Comparison of ENCODE assay signal across 8 cellular contexts in genomic region chr9:2014148-2014547, GRCh38. TPM values are rescaled to one million over a fixed set of nuclear protein-coding genes. Genes with fewer than 3 reads are reported as not detected.
DNase-seq lines count a peak whose midpoint lies in the region; ATAC-seq and TF ChIP-seq lines count a peak whose summit lies in the region.

No MANE protein-coding gene starts in this region.

- H3K4me1 Mint-ChIP-seq in T-helper 1 cell treated with Interleukin-12 subunit alpha and Interleukin-12 subunit beta and Interleukin-4 antibody, amounts not matched to agents 30 μg/mL and 1 μg/mL, for 36 hours (ENCODE audit: low read depth), result peaks cover 45% of the 10 kb centered on the region
- H3K4me1 Mint-ChIP-seq in activated T-helper 2 cell treated with anti-CD3 and anti-CD28 coated beads, Interferon-gamma antibody, Interleukin-2, Interleukin-4, amounts not matched to agents 10 μg/mL and 5 μg/mL and 100 μg/mL, durations not matched to agents 14 hours and 24 hours and 36 hours (ENCODE audit: low read depth), result peaks cover 32% of the 10 kb centered on the region

- no peak for TF ChIP-seq CTCF in GM10266 (IDR thresholded peaks at IDR 0.05; ENCODE audit: control insufficient read depth, insufficient read depth, low read depth, missing control alignments)

- H3K9me3 Mint-ChIP-seq in T-helper 1 cell treated with Interleukin-12 subunit alpha and Interleukin-12 subunit beta and Interleukin-4 antibody, amounts not matched to agents 30 μg/mL and 1 μg/mL, for 36 hours, result no peaks in the 10 kb centered on the region
- H3K9me3 Mint-ChIP-seq in activated T-helper 2 cell treated with anti-CD3 and anti-CD28 coated beads, Interferon-gamma antibody, Interleukin-2, Interleukin-4, amounts not matched to agents 10 μg/mL and 5 μg/mL and 100 μg/mL, durations not matched to agents 14 hours and 24 hours and 36 hours, result no peaks in the 10 kb centered on the region

- ATAC-seq in HG03354 (IDR thresholded peaks at IDR 0.05; ENCODE audit: poor library complexity, severe bottlenecking, unreplicated experiment) (no peak), GM18511 (IDR thresholded peaks at IDR 0.05; ENCODE audit: unreplicated experiment) (no peak)

- peaks cover 8% of the 10 kb centered on the region for H3K36me3 Mint-ChIP-seq in T-helper 1 cell treated with Interleukin-12 subunit alpha and Interleukin-12 subunit beta and Interleukin-4 antibody, amounts not matched to agents 30 μg/mL and 1 μg/mL, for 36 hours (ENCODE audit: low read depth)
- H3K36me3 Mint-ChIP-seq in activated T-helper 2 cell treated with anti-CD3 and anti-CD28 coated beads, Interferon-gamma antibody, Interleukin-2, Interleukin-4, amounts not matched to agents 10 μg/mL and 5 μg/mL and 100 μg/mL, durations not matched to agents 14 hours and 24 hours and 36 hours (ENCODE audit: low read depth), result peaks cover 3% of the 10 kb centered on the region

- H3K9me3 ChIP-seq in iPS-18c (ENCODE audit: control insufficient read depth, insufficient read depth, low read length), result peaks cover 2% of the 10 kb centered on the region

- peak overlapping the region; percentile 39 for H3K27ac Mint-ChIP-seq in T-helper 1 cell treated with Interleukin-12 subunit alpha and Interleukin-12 subunit beta and Interleukin-4 antibody, amounts not matched to agents 30 μg/mL and 1 μg/mL, for 36 hours
- H3K27ac Mint-ChIP-seq in activated T-helper 2 cell treated with anti-CD3 and anti-CD28 coated beads, Interferon-gamma antibody, Interleukin-2, Interleukin-4, amounts not matched to agents 10 μg/mL and 5 μg/mL and 100 μg/mL, durations not matched to agents 14 hours and 24 hours and 36 hours, result no peak overlapping the region

- peaks cover 31% of the 10 kb centered on the region for H3K27me3 Mint-ChIP-seq in T-helper 1 cell treated with Interleukin-12 subunit alpha and Interleukin-12 subunit beta and Interleukin-4 antibody, amounts not matched to agents 30 μg/mL and 1 μg/mL, for 36 hours (ENCODE audit: low read depth)
- H3K27me3 Mint-ChIP-seq in activated T-helper 2 cell treated with anti-CD3 and anti-CD28 coated beads, Interferon-gamma antibody, Interleukin-2, Interleukin-4, amounts not matched to agents 10 μg/mL and 5 μg/mL and 100 μg/mL, durations not matched to agents 14 hours and 24 hours and 36 hours (ENCODE audit: low read depth), result peaks cover 9% of the 10 kb centered on the region

- no peak for DNase-seq in T-helper 1 cell
- DNase-seq in activated T-helper 2 cell treated with anti-CD3 and anti-CD28 coated beads, Interferon-gamma antibody, Interleukin-2, Interleukin-4, amounts not matched to agents 10 μg/mL and 5 μg/mL and 100 μg/mL, durations not matched to agents 14 hours and 24 hours and 36 hours (ENCODE audit: low spot score), result no peak
- peak in 1 of 49 donors; percentile 23 for DNase-seq in substantia nigra (lab: John Stamatoyannopoulos, UW)
- DNase-seq in GM10266 (ENCODE audit: extremely low spot score), result no peak

- H3K27ac ChIP-seq in substantia nigra (ENCODE audit: low read depth, low read length, poor library complexity, severe bottlenecking), result peak overlapping the region; percentile 97

- peak overlapping the region; percentile 94 for H3K4me3 ChIP-seq in iPS-18c (ENCODE audit: insufficient read depth, low read depth, low read length)

- intact Hi-C loops in activated T-helper 2 cell treated with anti-CD3 and anti-CD28 coated beads, Interferon-gamma antibody, Interleukin-2, Interleukin-4, amounts not matched to agents 10 μg/mL and 5 μg/mL and 100 μg/mL, durations not matched to agents 14 hours and 24 hours and 36 hours (cut with micrococcal nuclease), result loop anchor here (2.0 kb wide), 2 partner anchors 41 to 137 kb away; no protein-coding TSS in a partner anchor

- peak overlapping the region; percentile 96 for H3K4me3 Mint-ChIP-seq in T-helper 1 cell treated with Interleukin-12 subunit alpha and Interleukin-12 subunit beta and Interleukin-4 antibody, amounts not matched to agents 30 μg/mL and 1 μg/mL, for 36 hours
- H3K4me3 Mint-ChIP-seq in activated T-helper 2 cell treated with anti-CD3 and anti-CD28 coated beads, Interferon-gamma antibody, Interleukin-2, Interleukin-4, amounts not matched to agents 10 μg/mL and 5 μg/mL and 100 μg/mL, durations not matched to agents 14 hours and 24 hours and 36 hours (ENCODE audit: low read depth), result peak overlapping the region; percentile 98

RNA-seq across cellular contexts. Expression of gene SMARCA2, which starts 1.0 kb away (rescaled TPM):
- 84.5 and 90.4 TPM in 2 replicates for total RNA-seq in activated T-helper 2 cell treated with anti-CD3 and anti-CD28 coated beads, Interferon-gamma antibody, Interleukin-2, Interleukin-4, amounts not matched to agents 10 μg/mL and 5 μg/mL and 100 μg/mL, durations not matched to agents 14 hours and 24 hours and 36 hours
